8 cellular contexts compared by ENCODE assay signal in genomic region chr16:1420540-1421205, GRCh38.
DNase-seq lines count a peak whose midpoint lies in the region; ATAC-seq and TF ChIP-seq lines count a peak whose summit lies in the region.

UQCC4 (minus strand) TSS chr16:1420747; CDS start chr16:1420723, 24 bp downstream.

- TF ChIP-seq POLR2A in GM18951 (IDR thresholded peaks at IDR 0.05; ENCODE audit: extremely low read depth, insufficient read depth, insufficient read length), result peak; percentile 73

- in situ Hi-C loops in GM18951 (cut with MboI; ENCODE audit: low sequenced_read_pairs, unreplicated experiment), result no loop called here

- DNase-seq in AG08395 (ENCODE audit: low spot score), result peak; percentile 98
- DNase-seq in NCI-H345 (lab: John Stamatoyannopoulos, UW), result peak; percentile 99
- DNase-seq in activated CD4-positive, CD25-positive, alpha-beta regulatory T cell (lab: John Stamatoyannopoulos, UW), result peak; percentile 97 to 98 (median 98)
- peak; percentile 98 for DNase-seq in central memory CD4-positive, alpha-beta T cell
- peak; percentile 100 for DNase-seq in inferior parietal cortex (ENCODE audit: extremely low spot score)
- DNase-seq in stimulated activated CD4-positive, alpha-beta T cell treated with anti-CD3 and anti-CD28 coated beads, Interleukin-12 subunit alpha, Interleukin-12 subunit beta, amount 100 ng/mL, for 24 hours (ENCODE audit: low read depth in 2 of 2), result peak; percentile 99

- ATAC-seq in HG03196 (IDR thresholded peaks at IDR 0.05; ENCODE audit: unreplicated experiment), result peak; percentile 94

Comparison
In these comparisons a context has a peak if more than half of its experiments do, and no peak if none do; other contexts are left out.
1. Peak in every context shown above with its lines: DNase-seq and ATAC-seq.